ENCODE assay signal across 1 cellular context in the genomic region with DNA sequence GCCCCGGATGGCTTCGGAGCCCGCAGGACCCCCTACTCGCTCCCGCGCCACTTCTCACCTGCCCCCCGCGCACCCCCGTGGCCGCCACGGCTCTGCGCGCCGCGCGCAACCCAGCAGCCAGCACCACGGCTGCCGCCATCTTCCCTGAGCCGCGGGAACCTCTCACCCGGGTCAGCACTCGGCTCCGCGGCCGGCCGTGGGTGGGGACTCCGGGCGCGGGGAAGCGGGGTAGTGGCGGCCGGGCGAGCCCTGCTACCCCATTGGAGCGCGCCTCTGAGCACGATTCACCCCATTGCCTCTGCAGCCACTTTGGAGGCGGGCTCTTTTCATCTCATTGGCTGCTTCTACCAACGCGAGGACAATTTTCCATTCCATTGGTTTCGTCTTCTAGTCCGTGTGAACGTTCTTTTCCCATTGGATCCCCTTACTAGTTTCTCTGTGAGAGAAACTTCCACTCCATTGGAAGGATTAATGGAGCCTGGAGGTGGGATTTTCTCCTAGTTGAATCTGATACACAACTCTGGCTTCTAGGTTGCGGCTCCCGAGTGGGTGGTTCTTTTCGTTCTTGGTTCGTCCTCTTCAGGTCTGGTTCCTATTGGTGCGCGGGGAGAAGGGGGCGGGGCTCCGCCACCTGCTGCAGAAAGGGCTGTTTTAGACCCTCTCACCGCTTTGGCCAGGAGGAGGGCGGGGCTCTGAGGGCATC.
A peak's percentile ranks its signal among the peaks of the same experiment; 100 is the strongest.
TF ChIP-seq lines count a peak whose summit lies in the region.

A gene (minus strand): TSS at position 202 of the 703 bp plus-strand sequence. CDS start 63 bp downstream, at position 139.

TF ChIP-seq in HEK293, 187 proteins besides CTCF, POLR2A, EP300 and RAD21 (continued from another document and continues in another):
- TF ChIP-seq, protein P1, sequence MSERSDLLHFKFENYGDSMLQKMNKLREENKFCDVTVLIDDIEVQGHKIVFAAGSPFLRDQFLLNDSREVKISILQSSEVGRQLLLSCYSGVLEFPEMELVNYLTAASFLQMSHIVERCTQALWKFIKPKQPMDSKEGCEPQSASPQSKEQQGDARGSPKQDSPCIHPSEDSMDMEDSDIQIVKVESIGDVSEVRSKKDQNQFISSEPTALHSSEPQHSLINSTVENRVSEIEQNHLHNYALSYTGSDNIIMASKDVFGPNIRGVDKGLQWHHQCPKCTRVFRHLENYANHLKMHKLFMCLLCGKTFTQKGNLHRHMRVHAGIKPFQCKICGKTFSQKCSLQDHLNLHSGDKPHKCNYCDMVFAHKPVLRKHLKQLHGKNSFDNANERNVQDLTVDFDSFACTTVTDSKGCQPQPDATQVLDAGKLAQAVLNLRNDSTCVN (tag by site-specific recombination; optimal IDR thresholded peaks at IDR 0.05): peak; percentile 96
- no peak for TF ChIP-seq ZNF530 (tag by site-specific recombination; IDR thresholded peaks at IDR 0.05; ENCODE audit: low read depth)
- TF ChIP-seq ZFP41 (tag by site-specific recombination; IDR thresholded peaks at IDR 0.05; ENCODE audit: borderline replicate concordance): no peak
- TF ChIP-seq IKZF3 (tag by site-specific recombination; IDR thresholded peaks at IDR 0.05): peak; percentile 98
- no peak for TF ChIP-seq MZF1 (tag by site-specific recombination; IDR thresholded peaks at IDR 0.05; ENCODE audit: borderline replicate concordance)
- no peak for TF ChIP-seq ZNF16 (tag by site-specific recombination; IDR thresholded peaks at IDR 0.05; ENCODE audit: low read depth)
- TF ChIP-seq ZNF132 (tag by site-specific recombination; IDR thresholded peaks at IDR 0.05; ENCODE audit: borderline replicate concordance): no peak
- TF ChIP-seq ZNF423 (tag by site-specific recombination; IDR thresholded peaks at IDR 0.05): no peak
- no peak for TF ChIP-seq ZNF571 (tag by site-specific recombination; IDR thresholded peaks at IDR 0.05)
- 0 out of 2 replicates have a peak, but pooled peaks have one; percentile 20 for TF ChIP-seq ZNF394 (tag by site-specific recombination; IDR thresholded peaks at IDR 0.05; ENCODE audit: borderline replicate concordance)
- no peak for TF ChIP-seq ZNF514 (tag by site-specific recombination; IDR thresholded peaks at IDR 0.05)
- TF ChIP-seq ZNF146 (tag by site-specific recombination; IDR thresholded peaks at IDR 0.05): no peak
- TF ChIP-seq ZNF677 (tag by site-specific recombination; IDR thresholded peaks at IDR 0.05): no peak
- TF ChIP-seq ZBTB21 (tag by site-specific recombination; IDR thresholded peaks at IDR 0.05): no peak
- TF ChIP-seq ZNF561 (tag by site-specific recombination; IDR thresholded peaks at IDR 0.05; ENCODE audit: borderline replicate concordance): no peak
- TF ChIP-seq, protein P2, sequence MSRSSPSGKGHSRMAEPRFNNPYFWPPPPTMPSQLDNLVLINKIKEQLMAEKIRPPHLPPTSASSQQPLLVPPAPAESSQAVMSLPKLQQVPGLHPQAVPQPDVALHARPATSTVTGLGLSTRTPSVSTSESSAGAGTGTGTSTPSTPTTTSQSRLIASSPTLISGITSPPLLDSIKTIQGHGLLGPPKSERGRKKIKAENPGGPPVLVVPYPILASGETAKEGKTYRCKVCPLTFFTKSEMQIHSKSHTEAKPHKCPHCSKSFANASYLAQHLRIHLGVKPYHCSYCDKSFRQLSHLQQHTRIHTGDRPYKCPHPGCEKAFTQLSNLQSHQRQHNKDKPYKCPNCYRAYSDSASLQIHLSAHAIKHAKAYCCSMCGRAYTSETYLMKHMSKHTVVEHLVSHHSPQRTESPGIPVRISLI (tag by site-specific recombination; IDR thresholded peaks at IDR 0.05): no peak
- TF ChIP-seq ZNF473 (tag by site-specific recombination; IDR thresholded peaks at IDR 0.05): no peak
- TF ChIP-seq ZBTB20 (tag by site-specific recombination; IDR thresholded peaks at IDR 0.05): peak; percentile 65; the same call in 1 of the 2 replicates
- TF ChIP-seq, protein P3, sequence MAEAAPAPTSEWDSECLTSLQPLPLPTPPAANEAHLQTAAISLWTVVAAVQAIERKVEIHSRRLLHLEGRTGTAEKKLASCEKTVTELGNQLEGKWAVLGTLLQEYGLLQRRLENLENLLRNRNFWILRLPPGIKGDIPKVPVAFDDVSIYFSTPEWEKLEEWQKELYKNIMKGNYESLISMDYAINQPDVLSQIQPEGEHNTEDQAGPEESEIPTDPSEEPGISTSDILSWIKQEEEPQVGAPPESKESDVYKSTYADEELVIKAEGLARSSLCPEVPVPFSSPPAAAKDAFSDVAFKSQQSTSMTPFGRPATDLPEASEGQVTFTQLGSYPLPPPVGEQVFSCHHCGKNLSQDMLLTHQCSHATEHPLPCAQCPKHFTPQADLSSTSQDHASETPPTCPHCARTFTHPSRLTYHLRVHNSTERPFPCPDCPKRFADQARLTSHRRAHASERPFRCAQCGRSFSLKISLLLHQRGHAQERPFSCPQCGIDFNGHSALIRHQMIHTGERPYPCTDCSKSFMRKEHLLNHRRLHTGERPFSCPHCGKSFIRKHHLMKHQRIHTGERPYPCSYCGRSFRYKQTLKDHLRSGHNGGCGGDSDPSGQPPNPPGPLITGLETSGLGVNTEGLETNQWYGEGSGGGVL (tag by site-specific recombination; IDR thresholded peaks at IDR 0.05): peak; percentile 26; the same call in 1 of the 2 replicates
- TF ChIP-seq YY2 (tag by site-specific recombination; IDR thresholded peaks at IDR 0.05): peak; percentile 84
- no peak for TF ChIP-seq ZNF324 (tag by site-specific recombination; IDR thresholded peaks at IDR 0.05)
- TF ChIP-seq ZNF341 (tag by site-specific recombination; IDR thresholded peaks at IDR 0.05; ENCODE audit: low read depth): no peak
- no peak for TF ChIP-seq ZNF112 (tag by site-specific recombination; IDR thresholded peaks at IDR 0.05)
- TF ChIP-seq, protein P4, sequence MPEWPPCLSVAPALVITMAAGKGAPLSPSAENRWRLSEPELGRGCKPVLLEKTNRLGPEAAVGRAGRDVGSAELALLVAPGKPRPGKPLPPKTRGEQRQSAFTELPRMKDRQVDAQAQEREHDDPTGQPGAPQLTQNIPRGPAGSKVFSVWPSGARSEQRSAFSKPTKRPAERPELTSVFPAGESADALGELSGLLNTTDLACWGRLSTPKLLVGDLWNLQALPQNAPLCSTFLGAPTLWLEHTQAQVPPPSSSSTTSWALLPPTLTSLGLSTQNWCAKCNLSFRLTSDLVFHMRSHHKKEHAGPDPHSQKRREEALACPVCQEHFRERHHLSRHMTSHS (tag by site-specific recombination; IDR thresholded peaks at IDR 0.05): no peak
- no peak for TF ChIP-seq ZNF837 (tag by site-specific recombination; IDR thresholded peaks at IDR 0.05)
- TF ChIP-seq, protein P5, sequence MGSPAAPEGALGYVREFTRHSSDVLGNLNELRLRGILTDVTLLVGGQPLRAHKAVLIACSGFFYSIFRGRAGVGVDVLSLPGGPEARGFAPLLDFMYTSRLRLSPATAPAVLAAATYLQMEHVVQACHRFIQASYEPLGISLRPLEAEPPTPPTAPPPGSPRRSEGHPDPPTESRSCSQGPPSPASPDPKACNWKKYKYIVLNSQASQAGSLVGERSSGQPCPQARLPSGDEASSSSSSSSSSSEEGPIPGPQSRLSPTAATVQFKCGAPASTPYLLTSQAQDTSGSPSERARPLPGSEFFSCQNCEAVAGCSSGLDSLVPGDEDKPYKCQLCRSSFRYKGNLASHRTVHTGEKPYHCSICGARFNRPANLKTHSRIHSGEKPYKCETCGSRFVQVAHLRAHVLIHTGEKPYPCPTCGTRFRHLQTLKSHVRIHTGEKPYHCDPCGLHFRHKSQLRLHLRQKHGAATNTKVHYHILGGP (tag by site-specific recombination; IDR thresholded peaks at IDR 0.05): no peak
- TF ChIP-seq SCRT1 (tag by site-specific recombination; IDR thresholded peaks at IDR 0.05; ENCODE audit: borderline replicate concordance): no peak
- TF ChIP-seq, protein P6, sequence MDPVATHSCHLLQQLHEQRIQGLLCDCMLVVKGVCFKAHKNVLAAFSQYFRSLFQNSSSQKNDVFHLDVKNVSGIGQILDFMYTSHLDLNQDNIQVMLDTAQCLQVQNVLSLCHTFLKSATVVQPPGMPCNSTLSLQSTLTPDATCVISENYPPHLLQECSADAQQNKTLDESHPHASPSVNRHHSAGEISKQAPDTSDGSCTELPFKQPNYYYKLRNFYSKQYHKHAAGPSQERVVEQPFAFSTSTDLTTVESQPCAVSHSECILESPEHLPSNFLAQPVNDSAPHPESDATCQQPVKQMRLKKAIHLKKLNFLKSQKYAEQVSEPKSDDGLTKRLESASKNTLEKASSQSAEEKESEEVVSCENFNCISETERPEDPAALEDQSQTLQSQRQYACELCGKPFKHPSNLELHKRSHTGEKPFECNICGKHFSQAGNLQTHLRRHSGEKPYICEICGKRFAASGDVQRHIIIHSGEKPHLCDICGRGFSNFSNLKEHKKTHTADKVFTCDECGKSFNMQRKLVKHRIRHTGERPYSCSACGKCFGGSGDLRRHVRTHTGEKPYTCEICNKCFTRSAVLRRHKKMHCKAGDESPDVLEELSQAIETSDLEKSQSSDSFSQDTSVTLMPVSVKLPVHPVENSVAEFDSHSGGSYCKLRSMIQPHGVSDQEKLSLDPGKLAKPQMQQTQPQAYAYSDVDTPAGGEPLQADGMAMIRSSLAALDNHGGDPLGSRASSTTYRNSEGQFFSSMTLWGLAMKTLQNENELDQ (tag by site-specific recombination; IDR thresholded peaks at IDR 0.05; ENCODE audit: low read depth): no peak
- peak; percentile 92 for TF ChIP-seq SP2 (tag by site-specific recombination; IDR thresholded peaks at IDR 0.05)
- TF ChIP-seq EGR2 (tag by site-specific recombination; IDR thresholded peaks at IDR 0.05; ENCODE audit: low read depth): peak; percentile 27; the same call in 1 of the 2 replicates
- TF ChIP-seq ZNF266 (tag by site-specific recombination; IDR thresholded peaks at IDR 0.05; ENCODE audit: low read depth): no peak
- TF ChIP-seq ZNF791 (tag by site-specific recombination; IDR thresholded peaks at IDR 0.05): no peak
- TF ChIP-seq, protein P7, sequence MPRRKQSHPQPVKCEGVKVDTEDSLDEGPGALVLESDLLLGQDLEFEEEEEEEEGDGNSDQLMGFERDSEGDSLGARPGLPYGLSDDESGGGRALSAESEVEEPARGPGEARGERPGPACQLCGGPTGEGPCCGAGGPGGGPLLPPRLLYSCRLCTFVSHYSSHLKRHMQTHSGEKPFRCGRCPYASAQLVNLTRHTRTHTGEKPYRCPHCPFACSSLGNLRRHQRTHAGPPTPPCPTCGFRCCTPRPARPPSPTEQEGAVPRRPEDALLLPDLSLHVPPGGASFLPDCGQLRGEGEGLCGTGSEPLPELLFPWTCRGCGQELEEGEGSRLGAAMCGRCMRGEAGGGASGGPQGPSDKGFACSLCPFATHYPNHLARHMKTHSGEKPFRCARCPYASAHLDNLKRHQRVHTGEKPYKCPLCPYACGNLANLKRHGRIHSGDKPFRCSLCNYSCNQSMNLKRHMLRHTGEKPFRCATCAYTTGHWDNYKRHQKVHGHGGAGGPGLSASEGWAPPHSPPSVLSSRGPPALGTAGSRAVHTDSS (tag by site-specific recombination; IDR thresholded peaks at IDR 0.05): no peak
- TF ChIP-seq, protein P8, sequence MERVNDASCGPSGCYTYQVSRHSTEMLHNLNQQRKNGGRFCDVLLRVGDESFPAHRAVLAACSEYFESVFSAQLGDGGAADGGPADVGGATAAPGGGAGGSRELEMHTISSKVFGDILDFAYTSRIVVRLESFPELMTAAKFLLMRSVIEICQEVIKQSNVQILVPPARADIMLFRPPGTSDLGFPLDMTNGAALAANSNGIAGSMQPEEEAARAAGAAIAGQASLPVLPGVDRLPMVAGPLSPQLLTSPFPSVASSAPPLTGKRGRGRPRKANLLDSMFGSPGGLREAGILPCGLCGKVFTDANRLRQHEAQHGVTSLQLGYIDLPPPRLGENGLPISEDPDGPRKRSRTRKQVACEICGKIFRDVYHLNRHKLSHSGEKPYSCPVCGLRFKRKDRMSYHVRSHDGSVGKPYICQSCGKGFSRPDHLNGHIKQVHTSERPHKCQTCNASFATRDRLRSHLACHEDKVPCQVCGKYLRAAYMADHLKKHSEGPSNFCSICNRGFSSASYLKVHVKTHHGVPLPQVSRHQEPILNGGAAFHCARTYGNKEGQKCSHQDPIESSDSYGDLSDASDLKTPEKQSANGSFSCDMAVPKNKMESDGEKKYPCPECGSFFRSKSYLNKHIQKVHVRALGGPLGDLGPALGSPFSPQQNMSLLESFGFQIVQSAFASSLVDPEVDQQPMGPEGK (tag by site-specific recombination; IDR thresholded peaks at IDR 0.05): 0 out of 2 replicates have a peak, but pooled peaks have one; percentile 28
- TF ChIP-seq ZBTB8A (tag by site-specific recombination; IDR thresholded peaks at IDR 0.05): no peak
- TF ChIP-seq ZNF140 (tag by site-specific recombination; IDR thresholded peaks at IDR 0.05): no peak
- peak; percentile 24; the same call in 1 of the 2 replicates for TF ChIP-seq GLIS1 (tag by site-specific recombination; IDR thresholded peaks at IDR 0.05)
- TF ChIP-seq, protein P9, sequence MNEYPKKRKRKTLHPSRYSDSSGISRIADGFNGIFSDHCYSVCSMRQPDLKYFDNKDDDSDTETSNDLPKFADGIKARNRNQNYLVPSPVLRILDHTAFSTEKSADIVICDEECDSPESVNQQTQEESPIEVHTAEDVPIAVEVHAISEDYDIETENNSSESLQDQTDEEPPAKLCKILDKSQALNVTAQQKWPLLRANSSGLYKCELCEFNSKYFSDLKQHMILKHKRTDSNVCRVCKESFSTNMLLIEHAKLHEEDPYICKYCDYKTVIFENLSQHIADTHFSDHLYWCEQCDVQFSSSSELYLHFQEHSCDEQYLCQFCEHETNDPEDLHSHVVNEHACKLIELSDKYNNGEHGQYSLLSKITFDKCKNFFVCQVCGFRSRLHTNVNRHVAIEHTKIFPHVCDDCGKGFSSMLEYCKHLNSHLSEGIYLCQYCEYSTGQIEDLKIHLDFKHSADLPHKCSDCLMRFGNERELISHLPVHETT (tag by site-specific recombination; IDR thresholded peaks at IDR 0.05): no peak
- TF ChIP-seq, protein P10, sequence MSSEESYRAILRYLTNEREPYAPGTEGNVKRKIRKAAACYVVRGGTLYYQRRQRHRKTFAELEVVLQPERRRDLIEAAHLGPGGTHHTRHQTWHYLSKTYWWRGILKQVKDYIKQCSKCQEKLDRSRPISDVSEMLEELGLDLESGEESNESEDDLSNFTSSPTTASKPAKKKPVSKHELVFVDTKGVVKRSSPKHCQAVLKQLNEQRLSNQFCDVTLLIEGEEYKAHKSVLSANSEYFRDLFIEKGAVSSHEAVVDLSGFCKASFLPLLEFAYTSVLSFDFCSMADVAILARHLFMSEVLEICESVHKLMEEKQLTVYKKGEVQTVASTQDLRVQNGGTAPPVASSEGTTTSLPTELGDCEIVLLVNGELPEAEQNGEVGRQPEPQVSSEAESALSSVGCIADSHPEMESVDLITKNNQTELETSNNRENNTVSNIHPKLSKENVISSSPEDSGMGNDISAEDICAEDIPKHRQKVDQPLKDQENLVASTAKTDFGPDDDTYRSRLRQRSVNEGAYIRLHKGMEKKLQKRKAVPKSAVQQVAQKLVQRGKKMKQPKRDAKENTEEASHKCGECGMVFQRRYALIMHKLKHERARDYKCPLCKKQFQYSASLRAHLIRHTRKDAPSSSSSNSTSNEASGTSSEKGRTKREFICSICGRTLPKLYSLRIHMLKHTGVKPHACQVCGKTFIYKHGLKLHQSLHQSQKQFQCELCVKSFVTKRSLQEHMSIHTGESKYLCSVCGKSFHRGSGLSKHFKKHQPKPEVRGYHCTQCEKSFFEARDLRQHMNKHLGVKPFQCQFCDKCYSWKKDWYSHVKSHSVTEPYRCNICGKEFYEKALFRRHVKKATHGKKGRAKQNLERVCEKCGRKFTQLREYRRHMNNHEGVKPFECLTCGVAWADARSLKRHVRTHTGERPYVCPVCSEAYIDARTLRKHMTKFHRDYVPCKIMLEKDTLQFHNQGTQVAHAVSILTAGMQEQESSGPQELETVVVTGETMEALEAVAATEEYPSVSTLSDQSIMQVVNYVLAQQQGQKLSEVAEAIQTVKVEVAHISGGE (tag by site-specific recombination; conservative IDR thresholded peaks at IDR 0.05; ENCODE audit: low read depth): no peak
- no peak for TF ChIP-seq ZNF211 (tag by site-specific recombination; IDR thresholded peaks at IDR 0.05; ENCODE audit: low read depth)
